Comparison of ENCODE assay signal across 30 cellular contexts in the genomic region with DNA sequence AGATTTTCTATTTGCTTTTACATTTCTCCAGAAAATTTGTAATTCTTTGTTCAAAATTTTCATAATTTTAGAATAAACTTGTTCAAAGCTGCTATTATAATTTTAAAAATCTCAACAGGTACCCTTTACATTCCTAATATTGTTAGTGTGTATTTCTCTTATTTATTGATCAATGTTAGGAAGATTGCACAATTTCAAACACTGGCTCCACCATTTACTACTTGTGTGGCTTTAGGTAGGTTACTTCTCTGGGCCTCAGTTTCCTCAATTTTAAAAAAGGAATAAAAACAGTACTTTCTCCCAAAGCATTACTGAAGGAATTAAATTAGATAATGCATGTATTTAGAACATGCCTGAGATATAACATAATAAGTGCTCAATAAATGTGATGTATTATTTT.
"Had no signal": no experiment of that assay in that cellular context is flagged by ENCODE, and none has a peak within 500 bp of the region (broad histone marks: within the 10 kb centered on the region; RNA-seq: fewer than 3 reads in every experiment).

No MANE protein-coding gene starts in this region.

- H3K4me3 ChIP-seq: ascending aorta, cardiac muscle cell had no signal

- DNase-seq: activated B cell treated with CpG ODN at 0.5 μM for 24 hours; activated CD4-positive, alpha-beta memory T cell treated with anti-CD3 and anti-CD28 coated beads for 36 hours; activated CD4-positive, alpha-beta T cell treated with anti-CD3 and anti-CD28 coated beads for 4 hours; activated CD4-positive, alpha-beta T cell treated with anti-CD3 and anti-CD28 coated beads, Interleukin-2, amount 10 ng/mL, durations not matched to agents 24 days and 14 days; activated CD4-positive, alpha-beta T cell treated with anti-CD3 and anti-CD28 coated beads, Interleukin-2, amount 50 U/mL, for 1 hour; activated CD4-positive, alpha-beta T cell treated with anti-CD3 and anti-CD28 coated beads, Interleukin-2, amount 50 U/mL, for 4 hours; activated CD4-positive, CD25-positive, alpha-beta regulatory T cell treated with anti-CD3 and anti-CD28 coated beads, Interleukin-2, amount 50 U/mL, for 72 hours; activated CD8-positive, alpha-beta memory T cell treated with anti-CD3 and anti-CD28 coated beads, Interleukin-2, amount 50 U/mL, for 4 hours; activated CD8-positive, alpha-beta T cell treated with anti-CD3 and anti-CD28 coated beads for 36 hours; activated effector memory CD4-positive, alpha-beta T cell treated with anti-CD3 and anti-CD28 coated beads, Interleukin-2, amount 50 U/mL, for 16 hours; activated gamma-delta T cell treated with Interleukin-2 at 50 U/mL for 16 hours; activated naive CD4-positive, alpha-beta T cell; activated naive CD4-positive, alpha-beta T cell treated with anti-CD3 and anti-CD28 coated beads for 36 hours; activated naive CD4-positive, alpha-beta T cell treated with anti-CD3 and anti-CD28 coated beads, Interleukin-2, amount 50 U/mL, for 16 hours; activated naive CD8-positive, alpha-beta T cell treated with anti-CD3 and anti-CD28 coated beads for 36 hours; activated T-cell treated with anti-CD3 and anti-CD28 coated beads for 4 hours; activated T-cell treated with anti-CD3 and anti-CD28 coated beads, Interleukin-2, amount 50 U/mL, for 1 hour; activated T-cell treated with anti-CD3 and anti-CD28 coated beads, Interleukin-2, amount 50 U/mL, for 4 hours; activated T-cell treated with anti-CD3 and anti-CD28 coated beads, Interleukin-2, amount 50 U/mL, for 72 hours; amygdala; anterior cingulate cortex; caudate nucleus; T-helper 2 cell; T-helper 9 cell had no signal

- ATAC-seq: activated CD8-positive, alpha-beta T cell treated with anti-CD3 and anti-CD28 coated beads for 36 hours; activated naive CD4-positive, alpha-beta T cell treated with anti-CD3 and anti-CD28 coated beads, Interleukin-2, amount 50 U/mL, for 72 hours; activated T-cell treated with anti-CD3 and anti-CD28 coated beads, Interleukin-2, amount 50 U/mL, for 4 hours; activated T-cell treated with anti-CD3 and anti-CD28 coated beads, Interleukin-2, amount 50 U/mL, for 72 hours; activated T-helper 17 cell treated with anti-CD3 and anti-CD28 coated beads, Interleukin-2, amount 50 U/mL, for 72 hours had no signal

- H3K27me3 ChIP-seq: ascending aorta, cardiac muscle cell had no signal

- H3K27ac ChIP-seq: ascending aorta, cardiac muscle cell, VCaP had no signal

- FAIRE-seq: bronchial epithelial cell had no signal

- H3K36me3 ChIP-seq: ascending aorta, cardiac muscle cell had no signal

- H3K9me3 ChIP-seq: ascending aorta had no signal
